ENCODE assay signal across 29 cellular contexts in the genomic region with DNA sequence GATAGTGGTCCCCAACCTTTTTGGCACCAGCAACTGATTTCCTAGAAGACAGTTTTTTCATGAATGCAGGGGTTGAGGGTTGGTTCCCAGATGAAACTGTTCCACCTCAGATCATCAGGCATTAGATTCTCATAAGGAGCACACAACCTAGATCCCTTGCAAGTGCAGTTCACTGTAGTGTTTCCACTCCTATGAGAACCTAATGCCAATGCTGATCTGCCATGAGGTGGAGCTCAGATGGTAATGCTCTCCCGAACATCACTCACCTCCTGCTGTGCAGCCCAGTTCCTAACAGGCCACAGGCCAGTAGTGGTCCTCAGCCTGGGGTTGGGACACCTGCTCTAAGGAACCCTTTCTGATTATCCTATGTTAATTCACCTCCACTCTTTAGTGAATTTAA.
"Had no signal": no experiment of that assay in that cellular context is flagged by ENCODE, and none has a peak within 500 bp of the region (broad histone marks: within the 10 kb centered on the region; RNA-seq: fewer than 3 reads in every experiment).

No MANE protein-coding gene starts in this region.

- ATAC-seq: naive thymus-derived CD4-positive, alpha-beta T cell; natural killer cell; psoas muscle; right cardiac atrium; right lobe of liver; stimulated activated naive CD8-positive, alpha-beta T cell treated with anti-CD3 and anti-CD28 coated beads, Interleukin-15, amount 100 ng/mL, for 72 hours; stimulated activated naive CD8-positive, alpha-beta T cell treated with anti-CD3 and anti-CD28 coated beads, Interleukin-15, Interleukin-2, amounts not matched to agents 100 U/mL and 50 U/mL, for 24 hours had no signal

- H3K27me3 ChIP-seq: neural progenitor cell, ovary, right lobe of liver, sigmoid colon, suprapubic skin, testis, tibial artery, upper lobe of left lung, vagina had no signal

- H2AFZ ChIP-seq: neural progenitor cell, parathyroid adenoma had no signal

- H3K79me2 ChIP-seq: parathyroid adenoma had no signal

- H3K27ac ChIP-seq: neural progenitor cell, ovary, parathyroid adenoma, psoas muscle, right lobe of liver, sigmoid colon, suprapubic skin, testis, tibial artery, upper lobe of left lung, vagina had no signal

- H3K36me3 ChIP-seq: neural progenitor cell, ovary, right lobe of liver, sigmoid colon, suprapubic skin, tibial artery, upper lobe of left lung, vagina had no signal

- H3K9ac ChIP-seq: neural progenitor cell, parathyroid adenoma had no signal

- H3K4me1 ChIP-seq: parathyroid adenoma, psoas muscle, right lobe of liver, sigmoid colon, suprapubic skin, testis, tibial artery, upper lobe of left lung, vagina had no signal

- H3K4me1 Mint-ChIP-seq: naive thymus-derived CD4-positive, alpha-beta T cell; natural killer cell; stimulated activated naive CD8-positive, alpha-beta T cell treated with anti-CD3 and anti-CD28 coated beads, Interleukin-15, amount 100 ng/mL, for 72 hours had no signal

- H3K9me3 ChIP-seq: ovary, psoas muscle, right lobe of liver, sigmoid colon, suprapubic skin, testis, tibial artery, upper lobe of left lung, vagina had no signal

- H3K27ac Mint-ChIP-seq: naive thymus-derived CD4-positive, alpha-beta T cell; natural killer cell; nephron; progenitor cell of endocrine pancreas; stimulated activated naive CD8-positive, alpha-beta T cell treated with anti-CD3 and anti-CD28 coated beads, Interleukin-15, amount 100 ng/mL, for 72 hours had no signal

- H3K4me2 ChIP-seq: neural progenitor cell had no signal

- H3K4me3 Mint-ChIP-seq: naive thymus-derived CD4-positive, alpha-beta T cell; natural killer cell; nephron; neural progenitor cell; stimulated activated naive CD8-positive, alpha-beta T cell treated with anti-CD3 and anti-CD28 coated beads, Interleukin-15, amount 100 ng/mL, for 72 hours had no signal

- H3K36me3 Mint-ChIP-seq: naive thymus-derived CD4-positive, alpha-beta T cell; natural killer cell had no signal

- DNase-seq: naive thymus-derived CD4-positive, alpha-beta T cell; natural killer cell; occipital lobe; ovary; posterior cingulate gyrus; psoas muscle; right cardiac atrium; right lobe of liver; sigmoid colon; small intestine; stimulated activated CD4-positive, alpha-beta T cell treated with anti-CD3 and anti-CD28 coated beads, Interleukin-15, amount 100 ng/mL, for 24 hours; stimulated activated CD4-positive, alpha-beta T cell treated with anti-CD3 and anti-CD28 coated beads, Interleukin-2, amount 100 ng/mL, for 24 hours; stimulated activated CD4-positive, alpha-beta T cell treated with anti-CD3 and anti-CD28 coated beads, Interleukin-4, amount 100 ng/mL, for 1 hour; stimulated activated CD4-positive, alpha-beta T cell treated with anti-CD3 and anti-CD28 coated beads, Interleukin-4, amount 100 ng/mL, for 4 hours; stimulated activated CD8-positive, alpha-beta memory T cell treated with anti-CD3 and anti-CD28 coated beads, Interleukin-4, amount 100 ng/mL, for 48 hours; stimulated activated naive CD4-positive, alpha-beta T cell; stimulated activated naive CD8-positive, alpha-beta T cell treated with anti-CD3 and anti-CD28 coated beads, Interleukin-15, amount 100 ng/mL, for 72 hours; stimulated activated naive CD8-positive, alpha-beta T cell treated with anti-CD3 and anti-CD28 coated beads, Interleukin-15, Interleukin-2, amounts not matched to agents 100 U/mL and 50 U/mL, for 24 hours; substantia nigra; testis; tibial artery; trophoblast cell; upper lobe of left lung had no signal

- H3K4me3 ChIP-seq: neural progenitor cell, ovary, psoas muscle, right lobe of liver, sigmoid colon, suprapubic skin, testis, tibial artery, upper lobe of left lung, vagina had no signal
